1 cellular context compared by ENCODE assay signal in the genomic region with DNA sequence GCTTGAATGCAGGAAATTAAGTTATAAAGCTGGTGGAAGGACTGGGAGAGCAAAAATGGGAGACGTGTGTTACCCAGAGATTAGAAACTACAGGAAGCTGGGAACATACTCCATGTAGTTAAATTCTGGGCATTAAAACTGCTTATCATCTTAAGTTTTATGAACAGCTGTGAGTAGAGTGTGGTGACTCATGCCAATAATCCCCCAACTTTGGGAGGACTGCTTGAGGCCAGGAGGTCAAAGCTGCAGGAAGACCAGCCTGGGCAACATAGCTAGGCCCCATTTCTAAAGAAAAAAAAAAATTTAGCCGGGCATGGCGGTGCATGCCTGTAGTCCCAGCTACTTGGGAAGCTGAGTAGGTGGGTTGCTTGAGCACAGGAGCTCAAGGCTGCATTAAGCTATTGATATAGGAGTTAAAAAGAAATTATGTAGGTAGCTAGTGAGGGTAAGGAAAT.
TF ChIP-seq lines count a peak whose summit lies in the region.

No MANE protein-coding gene starts in this region.

TF ChIP-seq in H1, 55 proteins besides CTCF, POLR2A, EP300 and RAD21:
- TF ChIP-seq, protein P1, sequence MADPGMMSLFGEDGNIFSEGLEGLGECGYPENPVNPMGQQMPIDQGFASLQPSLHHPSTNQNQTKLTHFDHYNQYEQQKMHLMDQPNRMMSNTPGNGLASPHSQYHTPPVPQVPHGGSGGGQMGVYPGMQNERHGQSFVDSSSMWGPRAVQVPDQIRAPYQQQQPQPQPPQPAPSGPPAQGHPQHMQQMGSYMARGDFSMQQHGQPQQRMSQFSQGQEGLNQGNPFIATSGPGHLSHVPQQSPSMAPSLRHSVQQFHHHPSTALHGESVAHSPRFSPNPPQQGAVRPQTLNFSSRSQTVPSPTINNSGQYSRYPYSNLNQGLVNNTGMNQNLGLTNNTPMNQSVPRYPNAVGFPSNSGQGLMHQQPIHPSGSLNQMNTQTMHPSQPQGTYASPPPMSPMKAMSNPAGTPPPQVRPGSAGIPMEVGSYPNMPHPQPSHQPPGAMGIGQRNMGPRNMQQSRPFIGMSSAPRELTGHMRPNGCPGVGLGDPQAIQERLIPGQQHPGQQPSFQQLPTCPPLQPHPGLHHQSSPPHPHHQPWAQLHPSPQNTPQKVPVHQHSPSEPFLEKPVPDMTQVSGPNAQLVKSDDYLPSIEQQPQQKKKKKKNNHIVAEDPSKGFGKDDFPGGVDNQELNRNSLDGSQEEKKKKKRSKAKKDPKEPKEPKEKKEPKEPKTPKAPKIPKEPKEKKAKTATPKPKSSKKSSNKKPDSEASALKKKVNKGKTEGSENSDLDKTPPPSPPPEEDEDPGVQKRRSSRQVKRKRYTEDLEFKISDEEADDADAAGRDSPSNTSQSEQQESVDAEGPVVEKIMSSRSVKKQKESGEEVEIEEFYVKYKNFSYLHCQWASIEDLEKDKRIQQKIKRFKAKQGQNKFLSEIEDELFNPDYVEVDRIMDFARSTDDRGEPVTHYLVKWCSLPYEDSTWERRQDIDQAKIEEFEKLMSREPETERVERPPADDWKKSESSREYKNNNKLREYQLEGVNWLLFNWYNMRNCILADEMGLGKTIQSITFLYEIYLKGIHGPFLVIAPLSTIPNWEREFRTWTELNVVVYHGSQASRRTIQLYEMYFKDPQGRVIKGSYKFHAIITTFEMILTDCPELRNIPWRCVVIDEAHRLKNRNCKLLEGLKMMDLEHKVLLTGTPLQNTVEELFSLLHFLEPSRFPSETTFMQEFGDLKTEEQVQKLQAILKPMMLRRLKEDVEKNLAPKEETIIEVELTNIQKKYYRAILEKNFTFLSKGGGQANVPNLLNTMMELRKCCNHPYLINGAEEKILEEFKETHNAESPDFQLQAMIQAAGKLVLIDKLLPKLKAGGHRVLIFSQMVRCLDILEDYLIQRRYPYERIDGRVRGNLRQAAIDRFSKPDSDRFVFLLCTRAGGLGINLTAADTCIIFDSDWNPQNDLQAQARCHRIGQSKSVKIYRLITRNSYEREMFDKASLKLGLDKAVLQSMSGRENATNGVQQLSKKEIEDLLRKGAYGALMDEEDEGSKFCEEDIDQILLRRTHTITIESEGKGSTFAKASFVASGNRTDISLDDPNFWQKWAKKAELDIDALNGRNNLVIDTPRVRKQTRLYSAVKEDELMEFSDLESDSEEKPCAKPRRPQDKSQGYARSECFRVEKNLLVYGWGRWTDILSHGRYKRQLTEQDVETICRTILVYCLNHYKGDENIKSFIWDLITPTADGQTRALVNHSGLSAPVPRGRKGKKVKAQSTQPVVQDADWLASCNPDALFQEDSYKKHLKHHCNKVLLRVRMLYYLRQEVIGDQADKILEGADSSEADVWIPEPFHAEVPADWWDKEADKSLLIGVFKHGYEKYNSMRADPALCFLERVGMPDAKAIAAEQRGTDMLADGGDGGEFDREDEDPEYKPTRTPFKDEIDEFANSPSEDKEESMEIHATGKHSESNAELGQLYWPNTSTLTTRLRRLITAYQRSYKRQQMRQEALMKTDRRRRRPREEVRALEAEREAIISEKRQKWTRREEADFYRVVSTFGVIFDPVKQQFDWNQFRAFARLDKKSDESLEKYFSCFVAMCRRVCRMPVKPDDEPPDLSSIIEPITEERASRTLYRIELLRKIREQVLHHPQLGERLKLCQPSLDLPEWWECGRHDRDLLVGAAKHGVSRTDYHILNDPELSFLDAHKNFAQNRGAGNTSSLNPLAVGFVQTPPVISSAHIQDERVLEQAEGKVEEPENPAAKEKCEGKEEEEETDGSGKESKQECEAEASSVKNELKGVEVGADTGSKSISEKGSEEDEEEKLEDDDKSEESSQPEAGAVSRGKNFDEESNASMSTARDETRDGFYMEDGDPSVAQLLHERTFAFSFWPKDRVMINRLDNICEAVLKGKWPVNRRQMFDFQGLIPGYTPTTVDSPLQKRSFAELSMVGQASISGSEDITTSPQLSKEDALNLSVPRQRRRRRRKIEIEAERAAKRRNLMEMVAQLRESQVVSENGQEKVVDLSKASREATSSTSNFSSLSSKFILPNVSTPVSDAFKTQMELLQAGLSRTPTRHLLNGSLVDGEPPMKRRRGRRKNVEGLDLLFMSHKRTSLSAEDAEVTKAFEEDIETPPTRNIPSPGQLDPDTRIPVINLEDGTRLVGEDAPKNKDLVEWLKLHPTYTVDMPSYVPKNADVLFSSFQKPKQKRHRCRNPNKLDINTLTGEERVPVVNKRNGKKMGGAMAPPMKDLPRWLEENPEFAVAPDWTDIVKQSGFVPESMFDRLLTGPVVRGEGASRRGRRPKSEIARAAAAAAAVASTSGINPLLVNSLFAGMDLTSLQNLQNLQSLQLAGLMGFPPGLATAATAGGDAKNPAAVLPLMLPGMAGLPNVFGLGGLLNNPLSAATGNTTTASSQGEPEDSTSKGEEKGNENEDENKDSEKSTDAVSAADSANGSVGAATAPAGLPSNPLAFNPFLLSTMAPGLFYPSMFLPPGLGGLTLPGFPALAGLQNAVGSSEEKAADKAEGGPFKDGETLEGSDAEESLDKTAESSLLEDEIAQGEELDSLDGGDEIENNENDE (IDR thresholded peaks at IDR 0.05; ENCODE audit: insufficient replicate concordance, low read length): no peak
- no peak for TF ChIP-seq SIN3A (conservative IDR thresholded peaks at IDR 0.05 in 1 of 2, IDR thresholded peaks at IDR 0.05 in 1 of 2; ENCODE audit: low read depth in 1 of 2, low read length in 2 of 2)
- TF ChIP-seq EGR1 (IDR thresholded peaks at IDR 0.05; ENCODE audit: borderline replicate concordance, low read depth, low read length): no peak
- no peak for TF ChIP-seq SUZ12 (IDR thresholded peaks at IDR 0.05; ENCODE audit: low read length)
- no peak for TF ChIP-seq ZNF274 (IDR thresholded peaks at IDR 0.05; ENCODE audit: borderline replicate concordance, extremely low read depth, low read length)
- no peak for TF ChIP-seq CTBP2 (IDR thresholded peaks at IDR 0.05; ENCODE audit: borderline replicate concordance, insufficient read depth, insufficient read length, low read length)
- no peak for TF ChIP-seq TCF12 (IDR thresholded peaks at IDR 0.05; ENCODE audit: low read depth, low read length)
- TF ChIP-seq CBX8 (IDR thresholded peaks at IDR 0.05; ENCODE audit: borderline replicate concordance, low read depth, low read length): no peak
- TF ChIP-seq, protein P2, sequence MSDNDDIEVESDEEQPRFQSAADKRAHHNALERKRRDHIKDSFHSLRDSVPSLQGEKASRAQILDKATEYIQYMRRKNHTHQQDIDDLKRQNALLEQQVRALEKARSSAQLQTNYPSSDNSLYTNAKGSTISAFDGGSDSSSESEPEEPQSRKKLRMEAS (IDR thresholded peaks at IDR 0.05): no peak
